In genomic region chr4:123505457-123506310, GRCh38 we compare ENCODE assay signal across 8 cellular contexts.
A peak's percentile ranks its signal among the peaks of the same experiment; 100 is the strongest.
DNase-seq lines count a peak whose midpoint lies in the region; ATAC-seq and TF ChIP-seq lines count a peak whose summit lies in the region.

No MANE protein-coding gene starts in this region.

- H3K4me3 ChIP-seq in PC-3 (ENCODE audit: low read length) (peak overlapping the region; percentile 71), cardiac fibroblast (replicated peaks in 1 of 2; ENCODE audit: low read depth in 2 of 2, low read length in 2 of 2) (peak overlapping the region; percentile 46 to 53), iPS-18a (ENCODE audit: low read length) (peak overlapping the region; percentile 74)

- H3K9me3 ChIP-seq in PC-3 (ENCODE audit: low read length) (no peaks in the 10 kb centered on the region), iPS-18a (ENCODE audit: control insufficient read depth, low read depth, low read length) (peaks cover under 1% of the 10 kb centered on the region)

- H3K79me2 ChIP-seq in PC-3 (ENCODE audit: low read length), result no peaks in the 10 kb centered on the region

- CTCF ChIA-PET in PC-3 (lab: Charles Lee), result no interaction called here

- peak overlapping the region; percentile 94 for H2AFZ ChIP-seq in PC-3 (ENCODE audit: low read length)

- H3K4me2 ChIP-seq in PC-3 (ENCODE audit: low read length), result peak overlapping the region; percentile 86

- ATAC-seq in HG03432 (IDR thresholded peaks at IDR 0.05; ENCODE audit: unreplicated experiment), result peak; percentile 72
- ATAC-seq in PC-3, result peak; percentile 66
- ATAC-seq in HG03457 (IDR thresholded peaks at IDR 0.05; ENCODE audit: unreplicated experiment), result no peak

- H3K36me3 ChIP-seq in PC-3 (ENCODE audit: low read depth, low read length) (no peaks in the 10 kb centered on the region), iPS-18a (ENCODE audit: control insufficient read depth, low read depth, low read length) (no peaks in the 10 kb centered on the region)

- TSS peak; percentile 50 for BruUV-seq in PC-3 (replicated peaks; lab: Mats Ljungman, UMichigan)

- H3K4me1 ChIP-seq in PC-3 (ENCODE audit: insufficient read depth, low read length) (peaks cover 10% of the 10 kb centered on the region), iPS-18a (ENCODE audit: control insufficient read depth, low read depth, low read length) (peaks cover 41% of the 10 kb centered on the region)

- H3K9me2 ChIP-seq in PC-3 (replicated peaks; ENCODE audit: low read length), result no peaks in the 10 kb centered on the region

- H3K9ac ChIP-seq in PC-3 (ENCODE audit: low read length) (peak overlapping the region; percentile 75), iPS-18a (ENCODE audit: low read length) (peak overlapping the region; percentile 88)

- POLR2A ChIA-PET in PC-3 (lab: Charles Lee; ENCODE audit: unreplicated experiment), result no interaction called here

- H4K20me1 ChIP-seq in PC-3 (ENCODE audit: low read length), result no peaks in the 10 kb centered on the region

- DNase-seq in stimulated activated CD4-positive, alpha-beta T cell treated with anti-CD3 and anti-CD28 coated beads, Interleukin-15, amount 100 ng/mL, for 24 hours, result peak; percentile 28
- no peak for DNase-seq in stimulated activated CD4-positive, alpha-beta T cell treated with anti-CD3 and anti-CD28 coated beads, Interleukin-4, amount 100 ng/mL, for 24 hours
- peak; percentile 41 for DNase-seq in PC-3
- DNase-seq in cardiac fibroblast (ENCODE audit: low read depth in 2 of 2), result peak; percentile 72 to 75
- DNase-seq in retina, result peak; percentile 94

- H3K27me3 ChIP-seq in PC-3 (ENCODE audit: low read length) (no peaks in the 10 kb centered on the region), iPS-18a (ENCODE audit: control insufficient read depth, insufficient read depth, low read length) (no peaks in the 10 kb centered on the region)

- H3K27ac ChIP-seq in PC-3 (ENCODE audit: low read length), result peak overlapping the region; percentile 49
- peak overlapping the region; percentile 96 for H3K27ac ChIP-seq in iPS-18a (ENCODE audit: low read length)

- intact Hi-C loops in PC-3 (cut with micrococcal nuclease), result loop anchor here (2.0 kb wide), 1 partner anchor 87 kb away; no protein-coding TSS in a partner anchor

- TF ChIP-seq CTCF in PC-3 (conservative IDR thresholded peaks at IDR 0.05; ENCODE audit: low read depth, low read length) (no peak), cardiac fibroblast (IDR thresholded peaks at IDR 0.05; ENCODE audit: low read depth, low read length) (no peak)

- H3F3A ChIP-seq in PC-3 (ENCODE audit: low read length, unreplicated experiment), result no peaks in the 10 kb centered on the region
